Comparison of ENCODE assay signal across 27 cellular contexts in the genomic region with DNA sequence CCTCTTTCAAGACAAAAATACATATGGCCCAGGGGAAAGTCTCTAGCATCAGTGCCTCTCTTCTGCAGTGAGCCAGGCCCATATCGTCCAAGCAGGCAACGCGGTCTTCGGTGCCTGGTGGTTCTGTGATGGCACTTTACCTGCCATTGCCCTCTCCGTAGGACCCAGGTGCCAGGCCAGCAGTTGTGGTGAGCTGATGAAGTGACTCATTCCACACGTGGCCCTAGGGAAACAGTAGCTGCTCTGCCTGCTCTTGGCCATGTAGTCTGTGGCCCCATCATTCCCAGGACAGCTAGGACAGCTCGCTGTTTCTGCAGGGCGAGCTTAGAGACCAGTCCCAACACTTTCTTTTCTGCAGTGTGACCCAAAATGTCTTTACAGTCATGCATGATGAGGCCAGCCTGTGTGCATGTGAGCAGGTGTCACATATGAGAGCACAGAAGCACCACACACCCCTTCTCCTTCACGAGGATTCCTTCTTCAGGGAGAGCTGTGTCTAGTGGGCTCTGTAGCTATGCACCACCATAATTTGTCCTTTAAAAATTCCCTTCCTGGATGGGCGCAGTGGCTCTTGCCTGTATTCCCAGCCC. TPM values are rescaled to one million over a fixed set of nuclear protein-coding genes. Genes with fewer than 3 reads are reported as not detected.
DNase-seq lines count a peak whose midpoint lies in the region; ATAC-seq, FAIRE-seq and TF ChIP-seq lines count a peak whose summit lies in the region.
"Had no signal": no experiment of that assay in that cellular context is flagged by ENCODE, and none has a peak within 500 bp of the region (broad histone marks: within the 10 kb centered on the region; RNA-seq: fewer than 3 reads in every experiment).

No MANE protein-coding gene starts in this region.

- TF ChIP-seq POLR2A in gastrocnemius medialis (IDR thresholded peaks at IDR 0.05) (peak in 1 of 2 donors; percentile 40), thyroid gland (IDR thresholded peaks at IDR 0.05) (no peak)

- H3K4me3 ChIP-seq in gastrocnemius medialis (peak overlapping the region in 1 of 4 donors; percentile 27), thyroid gland (replicated peaks in 1 of 3) (no peak overlapping the region)
- H3K4me3 ChIP-seq: colonic mucosa, esophagus squamous epithelium, K562, SJSA1 had no signal

- intact Hi-C loops in gastrocnemius medialis (cut with DNase I; ENCODE audit: low total_unique reads) (loop anchor here (5.0 kb wide), 2 partner anchors 137 to 1387 kb away; no protein-coding TSS in a partner anchor), thyroid gland (cut with DNase I) (loop anchor here (10.0 kb wide), 1 partner anchor 139 kb away; no protein-coding TSS in a partner anchor)

- peaks cover 16% of the 10 kb centered on the region for H3K4me1 Mint-ChIP-seq in T-helper 17 cell
- H3K4me1 Mint-ChIP-seq in activated T-cell treated with anti-CD3 and anti-CD28 coated beads, Interleukin-2, amount 50 U/mL, for 4 hours (ENCODE audit: low read depth), result peaks cover 4% of the 10 kb centered on the region

- H3K9me3 ChIP-seq in T-helper 17 cell (ENCODE audit: control insufficient read depth, low read length, poor library complexity, severe bottlenecking), result no peaks in the 10 kb centered on the region
- no peaks in the 10 kb centered on the region for H3K9me3 ChIP-seq in gastrocnemius medialis
- no peaks in the 10 kb centered on the region for H3K9me3 ChIP-seq in thyroid gland
- H3K9me3 ChIP-seq: colonic mucosa, esophagus squamous epithelium, SJSA1 had no signal

- FAIRE-seq in HTR-8/SVneo (lab: Jason Lieb, UNC), result peak; percentile 42
- FAIRE-seq: K562 had no signal

- in situ Hi-C loops in gastrocnemius medialis (cut with MboI; ENCODE audit: low sequenced_read_pairs in 4 of 4), result no loop called here
- in situ Hi-C loops in ACHN (cut with HindIII; ENCODE audit: low pct_ligation_motif_present, low pct_unique_long_range_greater_than_20kb, low sequenced_read_pairs), result no loop called here

- ATAC-seq in T-helper 17 cell (no peak), gastrocnemius medialis (peak; percentile 66 to 78)
- no peak for ATAC-seq in activated T-cell treated with anti-CD3 and anti-CD28 coated beads, Interleukin-2, amount 50 U/mL, for 4 hours
- ATAC-seq: activated CD4-positive, CD25-positive, alpha-beta regulatory T cell treated with anti-CD3 and anti-CD28 coated beads, Interleukin-2, amount 50 U/mL, for 24 hours; effector memory CD8-positive, alpha-beta T cell; K562; stimulated activated effector memory CD8-positive, alpha-beta T cell treated with anti-CD3 and anti-CD28 coated beads, Interleukin-12 subunit alpha, Interleukin-12 subunit beta, amount 100 ng/mL, for 72 hours; T-cell had no signal

- no peaks in the 10 kb centered on the region for H3K27me3 Mint-ChIP-seq in T-helper 17 cell
- H3K27me3 Mint-ChIP-seq in activated T-cell treated with anti-CD3 and anti-CD28 coated beads, Interleukin-2, amount 50 U/mL, for 4 hours (ENCODE audit: low read depth), result no peaks in the 10 kb centered on the region
- H3K27me3 Mint-ChIP-seq: activated CD4-positive, alpha-beta memory T cell treated with anti-CD3 and anti-CD28 coated beads, Interleukin-2, amount 10 ng/mL, durations not matched to agents 7 days and 5 days; effector memory CD8-positive, alpha-beta T cell; naive B cell; T-cell had no signal

- H3K27ac Mint-ChIP-seq in T-helper 17 cell, result peak overlapping the region; percentile 79
- H3K27ac Mint-ChIP-seq: activated CD4-positive, alpha-beta memory T cell treated with anti-CD3 and anti-CD28 coated beads, Interleukin-2, amount 10 ng/mL, durations not matched to agents 7 days and 5 days; activated naive CD8-positive, alpha-beta T cell treated with anti-CD3 and anti-CD28 coated beads, Interleukin-2, amount 10 ng/mL, durations not matched to agents 7 days and 5 days; naive B cell; stimulated activated effector memory CD8-positive, alpha-beta T cell treated with anti-CD3 and anti-CD28 coated beads, Interleukin-12 subunit alpha, Interleukin-12 subunit beta, amount 100 ng/mL, for 72 hours had no signal

- H3K27ac ChIP-seq in gastrocnemius medialis, result peak overlapping the region; percentile 95 to 96 (median 96)
- no peak overlapping the region for H3K27ac ChIP-seq in thyroid gland
- H3K27ac ChIP-seq: C4-2B, colonic mucosa, SJSA1 had no signal

- H3K36me3 ChIP-seq in gastrocnemius medialis (no peaks in the 10 kb centered on the region), thyroid gland (no peaks in the 10 kb centered on the region)
- H3K36me3 ChIP-seq: colonic mucosa, SJSA1 had no signal

- H3K36me3 Mint-ChIP-seq in T-helper 17 cell (ENCODE audit: low read depth), result no peaks in the 10 kb centered on the region
- H3K36me3 Mint-ChIP-seq in activated T-cell treated with anti-CD3 and anti-CD28 coated beads, Interleukin-2, amount 50 U/mL, for 4 hours (ENCODE audit: insufficient read depth), result peaks cover 5% of the 10 kb centered on the region
- H3K36me3 Mint-ChIP-seq: activated naive CD8-positive, alpha-beta T cell treated with anti-CD3 and anti-CD28 coated beads, Interleukin-2, amount 10 ng/mL, durations not matched to agents 7 days and 5 days; naive B cell; stimulated activated effector memory CD8-positive, alpha-beta T cell treated with anti-CD3 and anti-CD28 coated beads, Interleukin-12 subunit alpha, Interleukin-12 subunit beta, amount 100 ng/mL, for 72 hours had no signal

- H3K4me1 ChIP-seq in gastrocnemius medialis (peaks cover 97 to 98% of the 10 kb centered on the region in 2 donors), thyroid gland (peaks cover 3 to 18% of the 10 kb centered on the region in 2 donors)

- no peak for TF ChIP-seq CTCF in gastrocnemius medialis (IDR thresholded peaks at IDR 0.05 in 4 of 5, conservative IDR thresholded peaks at IDR 0.05 in 1 of 5)
- TF ChIP-seq CTCF in thyroid gland (IDR thresholded peaks at IDR 0.05), result no peak

- H3K4me3 Mint-ChIP-seq in T-helper 17 cell, result no peak overlapping the region
- no peak overlapping the region for H3K4me3 Mint-ChIP-seq in activated T-cell treated with anti-CD3 and anti-CD28 coated beads, Interleukin-2, amount 50 U/mL, for 4 hours
- H3K4me3 Mint-ChIP-seq: activated CD4-positive, alpha-beta memory T cell treated with anti-CD3 and anti-CD28 coated beads, Interleukin-2, amount 10 ng/mL, durations not matched to agents 7 days and 5 days; activated naive CD8-positive, alpha-beta T cell treated with anti-CD3 and anti-CD28 coated beads, Interleukin-2, amount 10 ng/mL, durations not matched to agents 7 days and 5 days; effector memory CD8-positive, alpha-beta T cell; naive B cell; stimulated activated effector memory CD8-positive, alpha-beta T cell treated with anti-CD3 and anti-CD28 coated beads, Interleukin-12 subunit alpha, Interleukin-12 subunit beta, amount 100 ng/mL, for 72 hours; T-cell had no signal

- no peaks in the 10 kb centered on the region for H3K27me3 ChIP-seq in gastrocnemius medialis
- no peaks in the 10 kb centered on the region for H3K27me3 ChIP-seq in thyroid gland
- H3K27me3 ChIP-seq: colonic mucosa, esophagus squamous epithelium, SJSA1 had no signal

- 84 to 90% methylated on average over 9 to 10 of the region's 10 CpGs for WGBS in thyroid gland, 2 donors

- no peaks in the 10 kb centered on the region for H3K9me3 Mint-ChIP-seq in activated T-cell treated with anti-CD3 and anti-CD28 coated beads, Interleukin-2, amount 50 U/mL, for 4 hours
- H3K9me3 Mint-ChIP-seq: activated CD4-positive, alpha-beta memory T cell treated with anti-CD3 and anti-CD28 coated beads, Interleukin-2, amount 10 ng/mL, durations not matched to agents 7 days and 5 days; activated naive CD8-positive, alpha-beta T cell treated with anti-CD3 and anti-CD28 coated beads, Interleukin-2, amount 10 ng/mL, durations not matched to agents 7 days and 5 days; effector memory CD8-positive, alpha-beta T cell; naive B cell; stimulated activated effector memory CD8-positive, alpha-beta T cell treated with anti-CD3 and anti-CD28 coated beads, Interleukin-12 subunit alpha, Interleukin-12 subunit beta, amount 100 ng/mL, for 72 hours; T-cell had no signal

- DNase-seq in HTR-8/SVneo (ENCODE audit: insufficient read length, low spot score) (no peak), T-helper 17 cell (no peak), fibroblast of gingiva (ENCODE audit: low read depth) (peak; percentile 19), gastrocnemius medialis (peak; percentile 78 to 84), thyroid gland (no peak), medulla oblongata (ENCODE audit: extremely low spot score) (no peak), ACHN (no peak)
- DNase-seq in activated T-cell treated with anti-CD3 and anti-CD28 coated beads, Interleukin-2, amount 50 U/mL, for 4 hours, result no peak
- DNase-seq: activated CD4-positive, alpha-beta memory T cell treated with anti-CD3 and anti-CD28 coated beads, Interleukin-2, amount 10 ng/mL, durations not matched to agents 7 days and 5 days; activated effector memory CD4-positive, alpha-beta T cell treated with anti-CD3 and anti-CD28 coated beads, Interleukin-2, amount 50 U/mL, for 16 hours; activated naive CD8-positive, alpha-beta T cell treated with anti-CD3 and anti-CD28 coated beads, Interleukin-2, amount 10 ng/mL, durations not matched to agents 7 days and 5 days; colonic mucosa; effector memory CD8-positive, alpha-beta T cell; esophagus squamous epithelium; HCEC 1CT; left cardiac atrium; naive B cell; NCI-H1436; NCI-H446; nucleus accumbens; substantia nigra; T-cell had no signal

RNA-seq across cellular contexts. Expression of a gene that starts 39.0 kb away (rescaled TPM):
- total RNA-seq in T-helper 17 cell, result 10 to 100 TPM; 39.5 to 46.4 TPM
- total RNA-seq in gastrocnemius medialis, result 1,000 to 10,000 TPM; 1,040 to 1,354 (median 1,121) TPM
- 100 to 1,000 TPM in 2 of 4 donors, 10 to 100 TPM in 2; 59.9 to 211 (median 134) TPM for total RNA-seq in thyroid gland
- 10 to 100 TPM in 1 of 3 donors, 1 to 10 TPM in 2; 6.4 to 11.1 (median 9.5) TPM for total RNA-seq in activated T-cell treated with anti-CD3 and anti-CD28 coated beads, Interleukin-2, amount 50 U/mL, for 4 hours

Comparison
In these comparisons a context has a peak if more than half of its experiments do, and no peak if none do; other contexts are left out.
1. DNase-seq: peak in fibroblast of gingiva (single experiment) and gastrocnemius medialis (2 of 2); none in HTR-8/SVneo (single experiment), T-helper 17 cell (0 of 3), thyroid gland (0 of 2), medulla oblongata (single experiment), activated T-cell treated with anti-CD3 and anti-CD28 coated beads, Interleukin-2, amount 50 U/mL, for 4 hours (single experiment) and ACHN (single experiment).
2. ATAC-seq: peak in gastrocnemius medialis (2 of 2); none in T-helper 17 cell (single experiment) and activated T-cell treated with anti-CD3 and anti-CD28 coated beads, Interleukin-2, amount 50 U/mL, for 4 hours (0 of 2).
3. H3K27ac ChIP-seq: peak in gastrocnemius medialis (4 of 4); none in thyroid gland (0 of 3).
4. RNA of a gene that starts 39.0 kb away (total RNA-seq): 1,040 to 1,354 TPM in gastrocnemius medialis; 59.9 to 211 TPM in thyroid gland, 39.5 to 46.4 TPM in T-helper 17 cell and 6.4 to 11.1 TPM in activated T-cell treated with anti-CD3 and anti-CD28 coated beads, Interleukin-2, amount 50 U/mL, for 4 hours; every median in the first group is over 4 times any median in the second.